12 cellular contexts compared by ENCODE assay signal in genomic region chr11:46339816-46340215, GRCh38. TPM values are rescaled to one million over a fixed set of nuclear protein-coding genes. Genes with fewer than 3 reads are reported as not detected.
DNase-seq lines count a peak whose midpoint lies in the region; ATAC-seq and TF ChIP-seq lines count a peak whose summit lies in the region.
"Had no signal": no experiment of that assay in that cellular context is flagged by ENCODE, and none has a peak within 500 bp of the region (broad histone marks: within the 10 kb centered on the region; RNA-seq: fewer than 3 reads in every experiment).

No MANE protein-coding gene starts in this region.

- H3K4me1 Mint-ChIP-seq in GM23338 (peaks cover 89% of the 10 kb centered on the region), immature natural killer cell (peaks cover 4 to 5% of the 10 kb centered on the region in 2 donors)

- DNase-seq in GM23338 (ENCODE audit: low spot score) (no peak), SK-N-MC (ENCODE audit: low read depth, low spot score) (no peak), cardiac muscle cell (ENCODE audit: low read depth in 1 of 2, low spot score in 1 of 2) (peak; percentile 51 to 74), omental fat pad (ENCODE audit: low spot score) (no peak), ovary (no peak), immature natural killer cell (no peak)
- DNase-seq: activated CD4-positive, alpha-beta memory T cell treated with anti-CD3 and anti-CD28 coated beads for 36 hours; activated naive CD4-positive, alpha-beta T cell treated with anti-CD3 and anti-CD28 coated beads for 36 hours had no signal

- H3K27ac ChIP-seq in GM23338 (ENCODE audit: low read depth) (peak overlapping the region; percentile 58), SK-N-MC (peak overlapping the region; percentile 89), cardiac muscle cell (peak overlapping the region; percentile 79), ovary (no peak overlapping the region)

- ATAC-seq in GM23338 (peak; percentile 3; the same call in 2 of the 3 replicates), omental fat pad (ENCODE audit: low FRiP score) (peak; percentile 29), GM18873 (IDR thresholded peaks at IDR 0.05; ENCODE audit: low FRiP score, unreplicated experiment) (no peak), HG03571 (IDR thresholded peaks at IDR 0.05; ENCODE audit: unreplicated experiment) (no peak)

- intact Hi-C loops in ovary (cut with DNase I): no loop called here

- H3K27me3 Mint-ChIP-seq in GM23338 (ENCODE audit: insufficient read depth, low read depth, poor library complexity) (peaks cover 31% of the 10 kb centered on the region), immature natural killer cell (ENCODE audit: low read depth in 3 of 3) (peaks cover 5 to 17% (median 15%) of the 10 kb centered on the region in 3 donors)
- H3K27me3 Mint-ChIP-seq: activated CD4-positive, alpha-beta memory T cell treated with anti-CD3 and anti-CD28 coated beads for 36 hours had no signal

- H3K27ac Mint-ChIP-seq in GM23338 (peak overlapping the region; percentile 96), immature natural killer cell (no peak overlapping the region)
- H3K27ac Mint-ChIP-seq: activated CD4-positive, alpha-beta memory T cell treated with anti-CD3 and anti-CD28 coated beads for 36 hours; activated naive CD4-positive, alpha-beta T cell treated with anti-CD3 and anti-CD28 coated beads for 36 hours; IgD-negative memory B cell had no signal

- H3K36me3 Mint-ChIP-seq in GM23338 (ENCODE audit: low read depth): no peaks in the 10 kb centered on the region
- H3K36me3 Mint-ChIP-seq in immature natural killer cell: no peaks in the 10 kb centered on the region
- H3K36me3 Mint-ChIP-seq: activated CD4-positive, alpha-beta memory T cell treated with anti-CD3 and anti-CD28 coated beads for 36 hours; IgD-negative memory B cell had no signal

- H3K9me3 ChIP-seq in SK-N-MC (ENCODE audit: low read depth, low read length) (no peaks in the 10 kb centered on the region), cardiac muscle cell (ENCODE audit: low read depth) (no peaks in the 10 kb centered on the region), ovary (no peaks in the 10 kb centered on the region)

- H3K4me2 ChIP-seq in GM23338: peak overlapping the region; percentile 26

- H3F3A ChIP-seq in GM23338 (replicated peaks; ENCODE audit: low read depth): peaks cover 25% of the 10 kb centered on the region

- TF ChIP-seq EP300 in ovary (IDR thresholded peaks at IDR 0.05): no peak

- TF ChIP-seq CTCF in GM23338 (conservative IDR thresholded peaks at IDR 0.05; ENCODE audit: low read depth in 2 of 2) (no peak), cardiac muscle cell (IDR thresholded peaks at IDR 0.05; ENCODE audit: low read depth, low read length) (no peak), omental fat pad (IDR thresholded peaks at IDR 0.05) (no peak), ovary (IDR thresholded peaks at IDR 0.05) (no peak)

- H4K20me1 ChIP-seq in GM23338 (replicated peaks; ENCODE audit: insufficient read depth): no peaks in the 10 kb centered on the region

- H3K27me3 ChIP-seq in GM23338 (ENCODE audit: insufficient read depth): peaks cover 4% of the 10 kb centered on the region
- H3K27me3 ChIP-seq in cardiac muscle cell: no peaks in the 10 kb centered on the region
- no peaks in the 10 kb centered on the region for H3K27me3 ChIP-seq in ovary

- no peak overlapping the region for H3K4me3 ChIP-seq in GM23338
- H3K4me3 ChIP-seq in SK-N-MC: no peak overlapping the region
- no peak overlapping the region for H3K4me3 ChIP-seq in cardiac muscle cell
- H3K4me3 ChIP-seq in ovary: no peak overlapping the region

- H3K9me3 Mint-ChIP-seq in GM23338 (no peaks in the 10 kb centered on the region), immature natural killer cell (no peaks in the 10 kb centered on the region)
- H3K9me3 Mint-ChIP-seq: activated CD4-positive, alpha-beta memory T cell treated with anti-CD3 and anti-CD28 coated beads for 36 hours; activated naive CD4-positive, alpha-beta T cell treated with anti-CD3 and anti-CD28 coated beads for 36 hours; IgD-negative memory B cell had no signal

- no peaks in the 10 kb centered on the region for H3K9me2 ChIP-seq in GM23338 (ENCODE audit: insufficient read depth)

- 91 to 98% (median 94%) methylated on average over 2 of the region's 2 CpGs for WGBS in ovary, 3 donors

- no peaks in the 10 kb centered on the region for H3K36me3 ChIP-seq in GM23338 (ENCODE audit: insufficient read depth)
- no peaks in the 10 kb centered on the region for H3K36me3 ChIP-seq in SK-N-MC (ENCODE audit: insufficient read depth, low read length)
- H3K36me3 ChIP-seq in cardiac muscle cell: no peaks in the 10 kb centered on the region
- no peaks in the 10 kb centered on the region for H3K36me3 ChIP-seq in ovary

- TF ChIP-seq POLR2A in ovary (IDR thresholded peaks at IDR 0.05): no peak

- H2AFZ ChIP-seq in GM23338: no peak overlapping the region

- peaks cover 86% of the 10 kb centered on the region for H3K4me1 ChIP-seq in GM23338 (ENCODE audit: insufficient read depth)
- H3K4me1 ChIP-seq in cardiac muscle cell (ENCODE audit: low read depth): peaks cover 35% of the 10 kb centered on the region
- peaks cover 7% of the 10 kb centered on the region for H3K4me1 ChIP-seq in ovary (ENCODE audit: insufficient read depth)

- H3K79me2 ChIP-seq in GM23338 (replicated peaks; ENCODE audit: insufficient read depth): no peaks in the 10 kb centered on the region

- H3K4me3 Mint-ChIP-seq in GM23338: peak overlapping the region; percentile 62; the same call in 2 of the 3 replicates
- no peak overlapping the region for H3K4me3 Mint-ChIP-seq in immature natural killer cell
- H3K4me3 Mint-ChIP-seq: activated CD4-positive, alpha-beta memory T cell treated with anti-CD3 and anti-CD28 coated beads for 36 hours; activated naive CD4-positive, alpha-beta T cell treated with anti-CD3 and anti-CD28 coated beads for 36 hours had no signal

- peak overlapping the region; percentile 23 for H3K9ac ChIP-seq in SK-N-MC (ENCODE audit: insufficient read length)

TF ChIP-seq in GM23338, 12 proteins besides CTCF, POLR2A, EP300 and RAD21 (continues in another document):
- no peak for TF ChIP-seq ETS1 (IDR thresholded peaks at IDR 0.05)

RNA-seq across cellular contexts. Expression of gene DGKZ, which starts 7.4 kb away (rescaled TPM):
- 148 and 170 TPM in 2 replicates for total RNA-seq in GM23338 (2014; rRNA removed; shearing (Covaris generic))
- polyA plus RNA-seq in GM23338 (2016; fragmentation: Nextera tagmentation; extraction: Ambion mirVana) (45.1 and 45.7 TPM in 2 replicates), cardiac muscle cell (48.3 and 48.5 TPM in 2 replicates), ovary (10 to 100 TPM in 1 of 2 donors, 1 to 10 TPM in 1; 8.9 to 26.1 TPM), immature natural killer cell (100 to 1,000 TPM in 1 of 3 donors, 10 to 100 TPM in 2; 40.7 to 120 (median 63.6) TPM)
- total RNA-seq in cardiac muscle cell (81.8 TPM in 2 replicates), omental fat pad (10 to 100 TPM; 29.2 to 79.4 (median 63.3) TPM), ovary (10 to 100 TPM; 18.8 to 46.0 (median 29.4) TPM)

RNA-seq across cellular contexts. Expression of gene MDK, which starts 41.7 kb away (rescaled TPM):
- total RNA-seq in GM23338 (2014; rRNA removed; shearing (Covaris generic)): 388 and 438 TPM in 2 replicates
- polyA plus RNA-seq in GM23338 (2016; fragmentation: Nextera tagmentation; extraction: Ambion mirVana) (451 and 477 TPM in 2 replicates), cardiac muscle cell (3,396 and 3,769 TPM in 2 replicates), ovary (100 to 1,000 TPM; 211 to 509 TPM), immature natural killer cell (under 1 TPM in 1 of 3 donors, not detected in 2; 0.44 TPM)
- total RNA-seq in cardiac muscle cell (2,973 and 4,339 TPM in 2 replicates), omental fat pad (10 to 100 TPM; 11.7 to 18.1 (median 15.2) TPM), ovary (100 to 1,000 TPM; 282 to 634 (median 411) TPM)

RNA-seq across cellular contexts. Expression of gene CHRM4, which starts 51.8 kb away (rescaled TPM):
- 0.93 and 0.97 TPM in 2 replicates for total RNA-seq in GM23338 (2014; rRNA removed; shearing (Covaris generic))
- polyA plus RNA-seq in GM23338 (2016; fragmentation: Nextera tagmentation; extraction: Ambion mirVana) (not detected in 2 replicates), cardiac muscle cell (not detected in 2 replicates), ovary (under 1 TPM in 1 of 2 donors, not detected in 1; 0.16 TPM), immature natural killer cell (under 1 TPM in 2 of 3 donors, not detected in 1; 0.31 to 0.51 TPM)
- total RNA-seq in cardiac muscle cell (0.51 and 0.56 TPM in 2 replicates), omental fat pad (under 1 TPM in 2 of 4 donors, not detected in 2; 0.63 to 0.74 TPM), ovary (under 1 TPM in 5 of 7 donors, not detected in 2; 0.18 to 0.42 (median 0.23) TPM)
- total RNA-seq: activated CD4-positive, alpha-beta memory T cell treated with anti-CD3 and anti-CD28 coated beads for 36 hours; activated naive CD4-positive, alpha-beta T cell treated with anti-CD3 and anti-CD28 coated beads for 36 hours; renal cortical epithelial cell had no signal

Comparison
In these comparisons a context has a peak if more than half of its experiments do, and no peak if none do; other contexts are left out.
1. ATAC-seq: peak in GM23338 (single experiment) and omental fat pad (single experiment); none in GM18873 (single experiment) and HG03571 (single experiment).
2. DNase-seq: peak in cardiac muscle cell (2 of 2); none in GM23338 (single experiment), SK-N-MC (single experiment), omental fat pad (single experiment), ovary (0 of 5) and immature natural killer cell (0 of 3).
3. H3K27ac ChIP-seq: peak in GM23338 (single experiment), SK-N-MC (single experiment) and cardiac muscle cell (single experiment); none in ovary (0 of 2).
4. RNA of gene MDK, which starts 41.7 kb away (total RNA-seq): 2,973 to 4,339 TPM in cardiac muscle cell, 282 to 634 TPM in ovary and 388 to 438 TPM in GM23338; 11.7 to 18.1 TPM in omental fat pad; every median in the first group is over 10 times any median in the second.